ENCODE assay signal across 8 cellular contexts in genomic region chr20:53593466-53594007, GRCh38. TPM values are rescaled to one million over a fixed set of nuclear protein-coding genes. Genes with fewer than 3 reads are reported as not detected.
DNase-seq lines count a peak whose midpoint lies in the region; ATAC-seq and TF ChIP-seq lines count a peak whose summit lies in the region.
"Not testable (repeated sequence)": the region's sequence is repeated elsewhere in the genome, so short reads cannot be mapped to it uniquely, and the experiment has no call there.

ZNF217 (minus strand) TSS chr20:53593839; CDS start chr20:53582826, 11,013 bp downstream.

- peaks cover 34% of the 10 kb centered on the region for H3K36me3 Mint-ChIP-seq in activated T-cell treated with anti-CD3 and anti-CD28 coated beads, Interleukin-2, amount 50 U/mL, for 24 hours (ENCODE audit: low read depth)
- not testable (repeated sequence) for H3K36me3 Mint-ChIP-seq in endodermal cell (ENCODE audit: low read depth)

- not testable (repeated sequence) for TF ChIP-seq CTCF in endodermal cell (conservative IDR thresholded peaks at IDR 0.05)

- not testable (repeated sequence) for H3K4me1 ChIP-seq in endodermal cell (ENCODE audit: control insufficient read depth, insufficient read depth, low read length)

- H3K36me3 ChIP-seq in endodermal cell (ENCODE audit: control insufficient read depth, insufficient read depth, low read length) = not testable (repeated sequence)

- H3K27me3 Mint-ChIP-seq in activated T-cell treated with anti-CD3 and anti-CD28 coated beads, Interleukin-2, amount 50 U/mL, for 24 hours; endodermal cell (ENCODE audit: insufficient read depth): not testable (repeated sequence)

- peak within 1 kb of the TSS; percentile 100 for H3K4me3 ChIP-seq in endodermal cell (ENCODE audit: low read length)

- H3K9me3 ChIP-seq in endodermal cell (ENCODE audit: control insufficient read depth, low read length) = not testable (repeated sequence)

- H3K9ac ChIP-seq in endodermal cell (ENCODE audit: extremely low read depth, low read length, poor library complexity, severe bottlenecking) = peak within 1 kb of the TSS; percentile 91

- DNase-seq in C1 segment of cervical spinal cord (lab: John Stamatoyannopoulos, UW) (peak in 8 of 14 donors; percentile 47 to 71 (median 63)), RKO (ENCODE audit: low spot score) (peak; percentile 53), endodermal cell (peak; percentile 88), lung microvascular endothelial cell (ENCODE audit: low read depth in 2 of 2) (peak; percentile 63 to 66)
- peak; percentile 81 for DNase-seq in activated T-cell treated with anti-CD3 and anti-CD28 coated beads, Interleukin-2, amount 50 U/mL, for 24 hours
- DNase-seq in stimulated activated CD4-positive, alpha-beta T cell treated with anti-CD3 and anti-CD28 coated beads, Interleukin-2, amount 100 ng/mL, for 4 hours (ENCODE audit: low read depth) = peak; percentile 45

- not testable (repeated sequence) for H3K27me3 ChIP-seq in endodermal cell (ENCODE audit: control insufficient read depth, insufficient read depth, low read length, poor library complexity, severe bottlenecking)

- H3K4me3 Mint-ChIP-seq in activated T-cell treated with anti-CD3 and anti-CD28 coated beads, Interleukin-2, amount 50 U/mL, for 24 hours = peak within 1 kb of the TSS; percentile 95
- peak within 1 kb of the TSS; percentile 89 for H3K4me3 Mint-ChIP-seq in endodermal cell

- WGBS in endodermal cell (ENCODE audit: insufficient coverage in 1 of 2, insufficient read length in 1 of 2), 2 experiments = 0% methylated on average over 38 of the region's 66 CpGs; no CpG with 5 or more reads in 1 of the 2 experiments

- peak; percentile 23 for ATAC-seq in GM21381 (IDR thresholded peaks at IDR 0.05; ENCODE audit: unreplicated experiment)
- ATAC-seq in HG03571 (IDR thresholded peaks at IDR 0.05; ENCODE audit: unreplicated experiment) = peak; percentile 26

- peaks cover 56% of the 10 kb centered on the region for H3K4me1 Mint-ChIP-seq in activated T-cell treated with anti-CD3 and anti-CD28 coated beads, Interleukin-2, amount 50 U/mL, for 24 hours (ENCODE audit: low read depth)
- peaks cover 49% of the 10 kb centered on the region for H3K4me1 Mint-ChIP-seq in endodermal cell

- H3K9me3 Mint-ChIP-seq in activated T-cell treated with anti-CD3 and anti-CD28 coated beads, Interleukin-2, amount 50 U/mL, for 24 hours; endodermal cell: not testable (repeated sequence)

- H3K27ac ChIP-seq in endodermal cell (ENCODE audit: low read depth, low read length) = peak within 1 kb of the TSS; percentile 90

- peak within 1 kb of the TSS; percentile 99 for H3K27ac Mint-ChIP-seq in activated T-cell treated with anti-CD3 and anti-CD28 coated beads, Interleukin-2, amount 50 U/mL, for 24 hours
- H3K27ac Mint-ChIP-seq in endodermal cell = peak within 1 kb of the TSS; percentile 98

RNA-seq across cellular contexts. Expression of gene ZNF217, which starts in this region (rescaled TPM):
- total RNA-seq in endodermal cell (100 to 1,000 TPM; 100 to 123 TPM), lung microvascular endothelial cell (8.3 and 9.7 TPM in 2 replicates)
- 45.7 TPM for polyA plus RNA-seq in endodermal cell (2013, experiment 1 of 2)
- 46.1 TPM for polyA plus RNA-seq in endodermal cell (2013, experiment 2 of 2)

Comparison
In these comparisons a context has a peak if more than half of its experiments do, and no peak if none do; other contexts are left out.
1. Peak in every context shown above with its lines: DNase-seq, ATAC-seq, H3K4me3 ChIP-seq and H3K27ac ChIP-seq.